ENCODE assay signal across 1 cellular context in the genomic region with DNA sequence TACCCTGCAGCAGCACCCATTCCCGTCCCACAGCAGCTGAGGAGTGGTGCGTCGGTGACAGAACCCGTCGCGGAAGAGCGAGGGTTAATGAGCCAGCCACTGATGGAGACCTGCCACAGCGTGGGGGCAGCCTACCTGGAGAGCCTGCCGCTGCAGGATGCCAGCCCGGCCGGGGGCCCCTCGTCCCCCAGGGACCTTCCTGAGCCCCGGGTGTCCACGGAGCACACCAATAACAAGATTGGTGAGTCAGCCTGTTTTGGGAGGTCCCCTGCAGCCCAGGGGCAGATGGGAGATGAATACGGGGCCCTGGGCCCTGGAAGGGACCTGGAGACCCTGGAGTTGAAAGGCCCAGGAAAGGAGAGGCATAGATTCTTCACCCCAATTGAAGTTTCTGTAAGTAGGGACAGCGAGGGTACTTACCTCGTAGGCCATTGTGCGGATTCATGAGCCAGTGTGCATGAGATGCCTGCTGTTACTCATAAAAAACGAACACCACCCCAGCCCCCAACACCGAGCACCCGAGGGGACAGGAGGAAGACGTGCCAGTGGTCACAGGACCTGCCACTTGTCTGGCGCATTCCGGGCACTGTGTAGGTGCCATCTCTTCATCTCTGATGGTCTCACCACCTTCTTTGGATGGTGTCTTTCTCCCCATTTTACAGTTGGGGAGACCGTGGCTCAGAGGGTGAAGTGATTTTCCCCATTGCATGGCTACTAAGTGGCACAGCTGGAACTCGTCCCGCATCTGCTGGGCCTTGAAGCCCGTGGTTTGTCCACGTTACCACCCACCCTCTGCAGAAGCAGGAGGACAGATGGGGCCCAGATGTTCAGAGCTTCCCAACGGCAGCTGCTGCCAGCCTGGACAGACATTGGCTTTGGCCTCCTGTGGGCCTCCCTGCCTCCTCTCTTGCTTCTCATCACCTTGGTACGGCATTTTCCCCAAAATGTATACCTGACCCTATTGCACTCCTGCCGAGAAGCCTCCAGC.
TF ChIP-seq lines count a peak whose summit lies in the region.

No MANE protein-coding gene starts in this region.

TF ChIP-seq in SK-N-SH treated with all-trans-retinoic acid at 6 μM for 48 hours, 23 proteins besides CTCF, POLR2A, EP300 and RAD21 (continued from another document):
- TF ChIP-seq PATZ1 (CRISPR knock-in tag; IDR thresholded peaks at IDR 0.05; ENCODE audit: borderline replicate concordance), result no peak
- TF ChIP-seq ESRRG (CRISPR knock-in tag; IDR thresholded peaks at IDR 0.05), result no peak
- TF ChIP-seq, protein P1, sequence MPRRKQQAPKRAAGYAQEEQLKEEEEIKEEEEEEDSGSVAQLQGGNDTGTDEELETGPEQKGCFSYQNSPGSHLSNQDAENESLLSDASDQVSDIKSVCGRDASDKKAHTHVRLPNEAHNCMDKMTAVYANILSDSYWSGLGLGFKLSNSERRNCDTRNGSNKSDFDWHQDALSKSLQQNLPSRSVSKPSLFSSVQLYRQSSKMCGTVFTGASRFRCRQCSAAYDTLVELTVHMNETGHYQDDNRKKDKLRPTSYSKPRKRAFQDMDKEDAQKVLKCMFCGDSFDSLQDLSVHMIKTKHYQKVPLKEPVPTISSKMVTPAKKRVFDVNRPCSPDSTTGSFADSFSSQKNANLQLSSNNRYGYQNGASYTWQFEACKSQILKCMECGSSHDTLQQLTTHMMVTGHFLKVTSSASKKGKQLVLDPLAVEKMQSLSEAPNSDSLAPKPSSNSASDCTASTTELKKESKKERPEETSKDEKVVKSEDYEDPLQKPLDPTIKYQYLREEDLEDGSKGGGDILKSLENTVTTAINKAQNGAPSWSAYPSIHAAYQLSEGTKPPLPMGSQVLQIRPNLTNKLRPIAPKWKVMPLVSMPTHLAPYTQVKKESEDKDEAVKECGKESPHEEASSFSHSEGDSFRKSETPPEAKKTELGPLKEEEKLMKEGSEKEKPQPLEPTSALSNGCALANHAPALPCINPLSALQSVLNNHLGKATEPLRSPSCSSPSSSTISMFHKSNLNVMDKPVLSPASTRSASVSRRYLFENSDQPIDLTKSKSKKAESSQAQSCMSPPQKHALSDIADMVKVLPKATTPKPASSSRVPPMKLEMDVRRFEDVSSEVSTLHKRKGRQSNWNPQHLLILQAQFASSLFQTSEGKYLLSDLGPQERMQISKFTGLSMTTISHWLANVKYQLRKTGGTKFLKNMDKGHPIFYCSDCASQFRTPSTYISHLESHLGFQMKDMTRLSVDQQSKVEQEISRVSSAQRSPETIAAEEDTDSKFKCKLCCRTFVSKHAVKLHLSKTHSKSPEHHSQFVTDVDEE (CRISPR knock-in tag; IDR thresholded peaks at IDR 0.05), result no peak
- no peak for TF ChIP-seq RARB (CRISPR knock-in tag; IDR thresholded peaks at IDR 0.05)
- TF ChIP-seq ZNF565 (CRISPR knock-in tag; conservative IDR thresholded peaks at IDR 0.05; ENCODE audit: low read depth), result no peak
- TF ChIP-seq ZC3H10 (CRISPR knock-in tag; IDR thresholded peaks at IDR 0.05), result no peak
- TF ChIP-seq CSRNP3 (CRISPR knock-in tag; IDR thresholded peaks at IDR 0.05), result no peak
- TF ChIP-seq GLIS3 (CRISPR knock-in tag; IDR thresholded peaks at IDR 0.05), result no peak
- TF ChIP-seq ZFP30 (CRISPR knock-in tag; IDR thresholded peaks at IDR 0.05), result no peak
- TF ChIP-seq, protein P2, sequence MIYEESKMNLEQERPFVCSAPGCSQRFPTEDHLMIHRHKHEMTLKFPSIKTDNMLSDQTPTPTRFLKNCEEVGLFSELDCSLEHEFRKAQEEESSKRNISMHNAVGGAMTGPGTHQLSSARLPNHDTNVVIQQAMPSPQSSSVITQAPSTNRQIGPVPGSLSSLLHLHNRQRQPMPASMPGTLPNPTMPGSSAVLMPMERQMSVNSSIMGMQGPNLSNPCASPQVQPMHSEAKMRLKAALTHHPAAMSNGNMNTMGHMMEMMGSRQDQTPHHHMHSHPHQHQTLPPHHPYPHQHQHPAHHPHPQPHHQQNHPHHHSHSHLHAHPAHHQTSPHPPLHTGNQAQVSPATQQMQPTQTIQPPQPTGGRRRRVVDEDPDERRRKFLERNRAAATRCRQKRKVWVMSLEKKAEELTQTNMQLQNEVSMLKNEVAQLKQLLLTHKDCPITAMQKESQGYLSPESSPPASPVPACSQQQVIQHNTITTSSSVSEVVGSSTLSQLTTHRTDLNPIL (CRISPR knock-in tag; IDR thresholded peaks at IDR 0.05; ENCODE audit: low read depth), result no peak
TF ChIP-seq in SK-N-SH treated with all-trans-retinoic acid at 6 μM for 48 hours: peak in this region for 0.
